16 cellular contexts compared by ENCODE assay signal in genomic region chr1:190001187-190001586, GRCh38.
DNase-seq lines count a peak whose midpoint lies in the region; TF ChIP-seq lines count a peak whose summit lies in the region.
"Had no signal": no experiment of that assay in that cellular context is flagged by ENCODE, and none has a peak within 500 bp of the region (broad histone marks: within the 10 kb centered on the region; RNA-seq: fewer than 3 reads in every experiment).

No MANE protein-coding gene starts in this region.

- H3K4me3 ChIP-seq in SK-N-SH (ENCODE audit: low read depth in 2 of 2, low read length in 1 of 2) (no peak overlapping the region), fibroblast of pulmonary artery (replicated peaks; ENCODE audit: low read depth, low read length) (no peak overlapping the region), skeletal muscle cell (ENCODE audit: low read depth, low read length) (no peak overlapping the region)
- H3K4me3 ChIP-seq: gastroesophageal sphincter, suprapubic skin, vagina had no signal

- POLR2A ChIA-PET in SK-N-SH (lab: Yijun Ruan, JAX): no interaction called here

- H3K4me2 ChIP-seq in SK-N-SH: no peak overlapping the region

- TF ChIP-seq EP300 in SK-N-SH (IDR thresholded peaks at IDR 0.05; ENCODE audit: borderline replicate concordance in 1 of 2, low read depth in 1 of 2, low read length in 1 of 2): peak in 1 of 2 experiments; percentile 30; a peak in 1 of 4 replicates

- no peaks in the 10 kb centered on the region for H3K9me3 ChIP-seq in SK-N-SH
- H3K9me3 ChIP-seq: gastroesophageal sphincter, suprapubic skin, vagina had no signal

- 63% methylated on average over 2 of the region's 2 CpGs for WGBS in SK-N-SH (ENCODE audit: low lambda C conversion rate)

- H3K9ac ChIP-seq in SK-N-SH: no peak overlapping the region

- CTCF ChIA-PET in SK-N-SH (lab: Yijun Ruan, JAX): no interaction called here

- no peak for TF ChIP-seq RAD21 in SK-N-SH (IDR thresholded peaks at IDR 0.05; ENCODE audit: low read length)

- H3K79me2 ChIP-seq in SK-N-SH (ENCODE audit: insufficient read depth): no peaks in the 10 kb centered on the region

- DNase-seq in NCI-H2171 treated with DMSO at 0.1 percent for 48 hours (lab: John Stamatoyannopoulos, UW) (peak; percentile 21), NCI-H2171 (lab: John Stamatoyannopoulos, UW) (no peak), SK-N-SH (no peak), fibroblast of pulmonary artery (ENCODE audit: low read depth) (peak; percentile 23), skeletal muscle cell (ENCODE audit: low read depth) (peak; percentile 34), foreskin melanocyte (no peak), NCI-H1436 (lab: John Stamatoyannopoulos, UW) (no peak), COR-L47 (lab: John Stamatoyannopoulos, UW) (no peak)
- DNase-seq: brain microvascular endothelial cell, C1 segment of cervical spinal cord, left cardiac atrium, NCI-H1092, NCI-H774 had no signal

- no peaks in the 10 kb centered on the region; a peak in 1 of 4 replicates for H3K4me1 ChIP-seq in SK-N-SH (ENCODE audit: control insufficient read depth in 1 of 2, insufficient read depth in 2 of 2, low read depth in 1 of 2, low read length in 1 of 2)
- H3K4me1 ChIP-seq: gastroesophageal sphincter, suprapubic skin, vagina had no signal

- no peaks in the 10 kb centered on the region for H3K9me2 ChIP-seq in SK-N-SH

- TF ChIP-seq CTCF in SK-N-SH (IDR thresholded peaks at IDR 0.05) (no peak), fibroblast of pulmonary artery (IDR thresholded peaks at IDR 0.05; ENCODE audit: low read length, missing control alignments) (no peak)

- peak overlapping the region in 1 of 2 experiments; percentile 14; a peak in 2 of 4 replicates for H3K27ac ChIP-seq in SK-N-SH (ENCODE audit: low read depth in 2 of 2, low read length in 1 of 2)
- H3K27ac ChIP-seq: brain microvascular endothelial cell, gastroesophageal sphincter, suprapubic skin, vagina had no signal

- H3K36me3 ChIP-seq in SK-N-SH (replicated peaks in 1 of 2; ENCODE audit: control insufficient read depth in 1 of 2, insufficient read depth in 2 of 2, low read length in 1 of 2): no peaks in the 10 kb centered on the region
- H3K36me3 ChIP-seq: brain microvascular endothelial cell, gastroesophageal sphincter, suprapubic skin, vagina had no signal

- H2AFZ ChIP-seq in SK-N-SH (ENCODE audit: low read depth): no peak overlapping the region

- H3F3A ChIP-seq in SK-N-SH (replicated peaks; ENCODE audit: insufficient read depth): no peaks in the 10 kb centered on the region

- no peaks in the 10 kb centered on the region for H4K20me1 ChIP-seq in SK-N-SH (ENCODE audit: insufficient read depth)

- no peaks in the 10 kb centered on the region for H3K27me3 ChIP-seq in SK-N-SH (ENCODE audit: insufficient read depth)
- H3K27me3 ChIP-seq: brain microvascular endothelial cell, gastroesophageal sphincter, suprapubic skin, vagina had no signal

TF ChIP-seq in SK-N-SH, 30 proteins besides CTCF, POLR2A, EP300 and RAD21:
- no peak for TF ChIP-seq POLR2AphosphoS5 (IDR thresholded peaks at IDR 0.05; ENCODE audit: low read depth, low read length)
- TF ChIP-seq MXI1 (IDR thresholded peaks at IDR 0.05; ENCODE audit: low read depth, low read length): no peak
- no peak for TF ChIP-seq ELF1 (IDR thresholded peaks at IDR 0.05)
- TF ChIP-seq YY1 (IDR thresholded peaks at IDR 0.05; ENCODE audit: low read depth): no peak
- TF ChIP-seq MAX (IDR thresholded peaks at IDR 0.05; ENCODE audit: low read depth): no peak
- peak; percentile 56 for TF ChIP-seq TCF12 (IDR thresholded peaks at IDR 0.05)
- TF ChIP-seq SMC3 (IDR thresholded peaks at IDR 0.05; ENCODE audit: low read depth, low read length): no peak
- no peak for TF ChIP-seq GATA2 (CRISPR knock-in tag; IDR thresholded peaks at IDR 0.05)
- no peak for TF ChIP-seq ZBTB33 (IDR thresholded peaks at IDR 0.05; ENCODE audit: borderline replicate concordance, low read depth)
- TF ChIP-seq PBX3 (IDR thresholded peaks at IDR 0.05): peak; percentile 75
- peak; percentile 51; the same call in 1 of the 2 replicates for TF ChIP-seq FOSL2 (IDR thresholded peaks at IDR 0.05; ENCODE audit: borderline replicate concordance, low read depth)
- TF ChIP-seq EZH2phosphoT487 (IDR thresholded peaks at IDR 0.05; ENCODE audit: borderline replicate concordance, low read depth): no peak
- no peak for TF ChIP-seq TAF1 (IDR thresholded peaks at IDR 0.05; ENCODE audit: borderline replicate concordance, low read depth, low read length)
- TF ChIP-seq JUND (IDR thresholded peaks at IDR 0.05): peak; percentile 62
- no peak for TF ChIP-seq NRF1 (IDR thresholded peaks at IDR 0.05; ENCODE audit: low read depth, low read length)
- no peak for TF ChIP-seq TEAD4 (IDR thresholded peaks at IDR 0.05; ENCODE audit: borderline replicate concordance, insufficient read depth)
- TF ChIP-seq RCOR1 (IDR thresholded peaks at IDR 0.05; ENCODE audit: low read length): no peak
- TF ChIP-seq FOXJ3 (CRISPR knock-in tag; IDR thresholded peaks at IDR 0.05): no peak
- TF ChIP-seq RFX5 (IDR thresholded peaks at IDR 0.05; ENCODE audit: low read length): no peak
- TF ChIP-seq IRF3 (IDR thresholded peaks at IDR 0.05; ENCODE audit: low read depth, low read length): no peak
- TF ChIP-seq FOXM1 (IDR thresholded peaks at IDR 0.05; ENCODE audit: low read depth): no peak
- no peak for TF ChIP-seq MEF2A (IDR thresholded peaks at IDR 0.05; ENCODE audit: borderline replicate concordance, low read depth)

Comparison
In these comparisons a context has a peak if more than half of its experiments do, and no peak if none do; other contexts are left out.
1. DNase-seq: peak in NCI-H2171 treated with DMSO at 0.1 percent for 48 hours (single experiment), fibroblast of pulmonary artery (single experiment) and skeletal muscle cell (single experiment); none in NCI-H2171 (single experiment), SK-N-SH (single experiment), foreskin melanocyte (single experiment), NCI-H1436 (single experiment) and COR-L47 (single experiment).